Comparison of ENCODE assay signal across 1 cellular context in the genomic region with DNA sequence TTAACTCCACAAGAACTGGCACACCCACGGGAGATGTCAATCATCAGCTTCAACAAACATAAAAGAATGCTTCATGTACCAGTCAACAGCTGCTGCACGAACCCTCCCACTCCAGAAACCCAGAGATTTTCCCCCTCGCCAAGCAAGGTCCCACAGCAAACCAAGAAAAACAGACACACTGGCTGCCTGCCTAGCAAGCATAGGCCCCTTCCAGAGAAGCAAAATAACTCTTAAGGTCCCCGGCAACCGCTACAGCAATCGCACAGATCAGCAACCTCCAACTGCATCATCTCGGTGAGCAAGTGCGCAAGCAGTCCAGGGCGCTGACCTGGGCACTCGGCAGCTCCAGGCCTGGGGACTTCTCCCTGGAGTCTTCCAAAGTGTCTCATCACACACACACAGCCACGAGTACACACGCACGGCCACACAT.
TF ChIP-seq lines count a peak whose summit lies in the region.

No MANE protein-coding gene starts in this region.

TF ChIP-seq in WTC11, 78 proteins besides CTCF, POLR2A, EP300 and RAD21 (continued from another document):
- TF ChIP-seq, protein P1, sequence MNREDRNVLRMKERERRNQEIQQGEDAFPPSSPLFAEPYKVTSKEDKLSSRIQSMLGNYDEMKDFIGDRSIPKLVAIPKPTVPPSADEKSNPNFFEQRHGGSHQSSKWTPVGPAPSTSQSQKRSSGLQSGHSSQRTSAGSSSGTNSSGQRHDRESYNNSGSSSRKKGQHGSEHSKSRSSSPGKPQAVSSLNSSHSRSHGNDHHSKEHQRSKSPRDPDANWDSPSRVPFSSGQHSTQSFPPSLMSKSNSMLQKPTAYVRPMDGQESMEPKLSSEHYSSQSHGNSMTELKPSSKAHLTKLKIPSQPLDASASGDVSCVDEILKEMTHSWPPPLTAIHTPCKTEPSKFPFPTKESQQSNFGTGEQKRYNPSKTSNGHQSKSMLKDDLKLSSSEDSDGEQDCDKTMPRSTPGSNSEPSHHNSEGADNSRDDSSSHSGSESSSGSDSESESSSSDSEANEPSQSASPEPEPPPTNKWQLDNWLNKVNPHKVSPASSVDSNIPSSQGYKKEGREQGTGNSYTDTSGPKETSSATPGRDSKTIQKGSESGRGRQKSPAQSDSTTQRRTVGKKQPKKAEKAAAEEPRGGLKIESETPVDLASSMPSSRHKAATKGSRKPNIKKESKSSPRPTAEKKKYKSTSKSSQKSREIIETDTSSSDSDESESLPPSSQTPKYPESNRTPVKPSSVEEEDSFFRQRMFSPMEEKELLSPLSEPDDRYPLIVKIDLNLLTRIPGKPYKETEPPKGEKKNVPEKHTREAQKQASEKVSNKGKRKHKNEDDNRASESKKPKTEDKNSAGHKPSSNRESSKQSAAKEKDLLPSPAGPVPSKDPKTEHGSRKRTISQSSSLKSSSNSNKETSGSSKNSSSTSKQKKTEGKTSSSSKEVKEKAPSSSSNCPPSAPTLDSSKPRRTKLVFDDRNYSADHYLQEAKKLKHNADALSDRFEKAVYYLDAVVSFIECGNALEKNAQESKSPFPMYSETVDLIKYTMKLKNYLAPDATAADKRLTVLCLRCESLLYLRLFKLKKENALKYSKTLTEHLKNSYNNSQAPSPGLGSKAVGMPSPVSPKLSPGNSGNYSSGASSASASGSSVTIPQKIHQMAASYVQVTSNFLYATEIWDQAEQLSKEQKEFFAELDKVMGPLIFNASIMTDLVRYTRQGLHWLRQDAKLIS (CRISPR knock-in tag; IDR thresholded peaks at IDR 0.05; ENCODE audit: borderline replicate concordance): no peak
- no peak for TF ChIP-seq ZNF512 (CRISPR knock-in tag; IDR thresholded peaks at IDR 0.05; ENCODE audit: borderline replicate concordance)
